14 cellular contexts compared by ENCODE assay signal in genomic region chr17:59002126-59002525, GRCh38.
DNase-seq lines count a peak whose midpoint lies in the region; ATAC-seq and TF ChIP-seq lines count a peak whose summit lies in the region.
"Had no signal": no experiment of that assay in that cellular context is flagged by ENCODE, and none has a peak within 500 bp of the region (broad histone marks: within the 10 kb centered on the region; RNA-seq: fewer than 3 reads in every experiment).

No MANE protein-coding gene starts in this region.

- no peaks in the 10 kb centered on the region for H3K79me2 ChIP-seq in parathyroid adenoma

- no peaks in the 10 kb centered on the region for H3K27me3 ChIP-seq in CD4-positive, alpha-beta T cell (ENCODE audit: control insufficient read depth, insufficient read depth, low read length)
- no peaks in the 10 kb centered on the region for H3K27me3 ChIP-seq in parathyroid adenoma (ENCODE audit: control insufficient read depth, insufficient read depth, low read length)

- no peak overlapping the region for H3K27ac ChIP-seq in CD4-positive, alpha-beta T cell (ENCODE audit: low read depth, low read length)
- peak overlapping the region; percentile 17 for H3K27ac ChIP-seq in parathyroid adenoma

- no peaks in the 10 kb centered on the region for H3K4me1 ChIP-seq in parathyroid adenoma
- H3K4me1 ChIP-seq: psoas muscle had no signal

- no peak overlapping the region for H2AFZ ChIP-seq in parathyroid adenoma

- DNase-seq in CD4-positive, alpha-beta T cell = no peak
- no peak for DNase-seq in HFFc6
- peak; percentile 15 for DNase-seq in astrocyte of the hippocampus (ENCODE audit: low read depth, low spot score)
- DNase-seq in NCI-H2171 treated with DMSO at 0.1 percent for 48 hours (lab: John Stamatoyannopoulos, UW) = no peak
- DNase-seq in epidermal melanocyte (ENCODE audit: insufficient read length, low spot score) = no peak
- DNase-seq: activated gamma-delta T cell, cerebellar nuclear complex, NCI-H1105, NCI-H446 treated with DMSO at 0.1 percent for 48 hours, psoas muscle had no signal

- H3K27ac Mint-ChIP-seq in CD4-positive, alpha-beta T cell = peak overlapping the region; percentile 91
- H3K27ac Mint-ChIP-seq in HFFc6 = peak overlapping the region; percentile 26; the same call in 1 of the 2 replicates

- H3K4me3 ChIP-seq in parathyroid adenoma (ENCODE audit: low read depth, low read length) = no peak overlapping the region
- H3K4me3 ChIP-seq: psoas muscle had no signal

- H3K9me3 Mint-ChIP-seq in CD4-positive, alpha-beta T cell = no peaks in the 10 kb centered on the region
- H3K9me3 Mint-ChIP-seq in HFFc6 = no peaks in the 10 kb centered on the region
- H3K9me3 Mint-ChIP-seq: stimulated activated naive CD8-positive, alpha-beta T cell treated with anti-CD3 and anti-CD28 coated beads, Interleukin-15, amount 100 ng/mL, for 72 hours had no signal

- H3K4me1 Mint-ChIP-seq in CD4-positive, alpha-beta T cell (ENCODE audit: low read depth) = peaks cover 12% of the 10 kb centered on the region
- H3K4me1 Mint-ChIP-seq in HFFc6 (ENCODE audit: low read depth) = peaks cover 58% of the 10 kb centered on the region

- ATAC-seq in CD4-positive, alpha-beta T cell (ENCODE audit: poor library complexity) = no peak
- no peak for ATAC-seq in HG02970 (IDR thresholded peaks at IDR 0.05; ENCODE audit: low FRiP score, unreplicated experiment)
- ATAC-seq: Panc1, psoas muscle had no signal

- POLR2A ChIA-PET in CD4-positive, alpha-beta T cell (lab: Charles Lee) = interaction anchor here (1.0 to 1.4 kb wide), 3 partner anchors 370 to 483 kb away, joined by 3 to 8 read pairs (median 6); no protein-coding TSS in a partner anchor

- CTCF ChIA-PET in CD4-positive, alpha-beta T cell (lab: Charles Lee) = interaction anchor here (5.7 kb wide), 1 partner anchor 483 kb away, joined by 36 read pairs; no protein-coding TSS in a partner anchor

- H3K9ac ChIP-seq in parathyroid adenoma = no peak overlapping the region

- peaks cover 32% of the 10 kb centered on the region for H3K36me3 Mint-ChIP-seq in CD4-positive, alpha-beta T cell (ENCODE audit: low read depth)
- peaks cover 20% of the 10 kb centered on the region for H3K36me3 Mint-ChIP-seq in HFFc6 (ENCODE audit: low read depth)

- no peak for TF ChIP-seq CTCF in CD4-positive, alpha-beta T cell (IDR thresholded peaks at IDR 0.05)
- TF ChIP-seq CTCF in HFFc6 (IDR thresholded peaks at IDR 0.05) = no peak
- TF ChIP-seq CTCF in parathyroid adenoma (IDR thresholded peaks at IDR 0.05) = no peak

- H3K4me2 ChIP-seq in parathyroid adenoma (ENCODE audit: low read length) = no peak overlapping the region

- no peaks in the 10 kb centered on the region for H3K9me3 ChIP-seq in CD4-positive, alpha-beta T cell (ENCODE audit: control insufficient read depth, low read length)
- no peaks in the 10 kb centered on the region for H3K9me3 ChIP-seq in parathyroid adenoma (ENCODE audit: control insufficient read depth, low read length)
- H3K9me3 ChIP-seq: psoas muscle had no signal

- H3K4me3 Mint-ChIP-seq in CD4-positive, alpha-beta T cell = no peak overlapping the region
- H3K4me3 Mint-ChIP-seq in HFFc6 = no peak overlapping the region

- H3K36me3 ChIP-seq in parathyroid adenoma (ENCODE audit: control insufficient read depth, insufficient read depth, low read length) = no peaks in the 10 kb centered on the region

- no peaks in the 10 kb centered on the region for H3K27me3 Mint-ChIP-seq in CD4-positive, alpha-beta T cell
- H3K27me3 Mint-ChIP-seq in HFFc6 (ENCODE audit: insufficient read depth) = no peaks in the 10 kb centered on the region
- H3K27me3 Mint-ChIP-seq: stimulated activated naive CD8-positive, alpha-beta T cell treated with anti-CD3 and anti-CD28 coated beads, Interleukin-15, amount 100 ng/mL, for 72 hours had no signal

- intact Hi-C loops in CD4-positive, alpha-beta T cell (cut with DNase I, micrococcal nuclease) = loop anchor here in 1 of 2 experiments (5.0 to 10.0 kb wide), 2 partner anchors 105 to 687 kb away; partner anchors contain the start of gene TRIM37
